ENCODE assay signal across 33 cellular contexts in the genomic region with DNA sequence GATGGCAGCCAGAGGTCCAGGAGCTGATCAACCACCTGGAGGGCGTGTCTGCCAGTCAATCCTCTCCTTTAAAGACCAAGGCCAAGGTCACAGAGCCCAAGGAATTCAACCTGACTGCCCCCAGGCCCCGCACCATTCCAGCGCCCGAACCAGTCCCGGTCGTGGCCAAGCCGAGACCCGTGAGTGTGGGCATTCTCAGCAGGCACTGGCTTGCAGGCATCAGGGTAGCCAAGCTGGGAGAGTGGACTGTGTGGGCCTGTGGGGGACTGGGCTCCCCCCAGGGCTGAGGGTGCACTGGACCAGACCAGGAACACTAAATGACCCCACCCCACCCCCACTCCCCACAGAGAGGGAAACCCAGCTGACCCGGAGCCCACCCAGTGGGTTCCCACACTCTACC. TPM values are rescaled to one million over a fixed set of nuclear protein-coding genes. Genes with fewer than 3 reads are reported as not detected.
"Had no signal": no experiment of that assay in that cellular context is flagged by ENCODE, and none has a peak within 500 bp of the region (broad histone marks: within the 10 kb centered on the region; RNA-seq: fewer than 3 reads in every experiment).

No MANE protein-coding gene starts in this region.

- H3K27ac Mint-ChIP-seq: naive thymus-derived CD4-positive, alpha-beta T cell; natural killer cell; nephron; neural progenitor cell; progenitor cell of endocrine pancreas; stimulated activated naive B cell treated with anti-CD40 and anti-IgM and Interleukin-4, amounts not matched to agents 10 μg/mL and 1 μg/mL and 100 μg/mL, for 72 hours; stimulated activated naive CD8-positive, alpha-beta T cell treated with anti-CD3 and anti-CD28 coated beads, Interleukin-15, Interleukin-2, amounts not matched to agents 100 ng/mL and 50 ng/mL, for 24 hours had no signal

- H3K36me3 Mint-ChIP-seq: naive thymus-derived CD4-positive, alpha-beta T cell; natural killer cell; neural progenitor cell; stimulated activated effector memory CD8-positive, alpha-beta T cell treated with anti-CD3 and anti-CD28 coated beads, Interleukin-12 subunit alpha, Interleukin-12 subunit beta, amount 100 ng/mL, for 72 hours; stimulated activated naive B cell treated with anti-CD40 and anti-IgM and Interleukin-4, amounts not matched to agents 10 μg/mL and 1 μg/mL and 100 μg/mL, for 72 hours had no signal

- H3K9me3 Mint-ChIP-seq: naive thymus-derived CD4-positive, alpha-beta T cell; natural killer cell; nephron; neural progenitor cell; stimulated activated effector memory CD8-positive, alpha-beta T cell treated with anti-CD3 and anti-CD28 coated beads, Interleukin-12 subunit alpha, Interleukin-12 subunit beta, amount 100 ng/mL, for 72 hours; stimulated activated naive B cell treated with anti-CD40 and anti-IgM and Interleukin-4, amounts not matched to agents 10 μg/mL and 1 μg/mL and 100 μg/mL, for 72 hours; stimulated activated naive CD8-positive, alpha-beta T cell treated with anti-CD3 and anti-CD28 coated beads, Interleukin-15, Interleukin-2, amounts not matched to agents 100 ng/mL and 50 ng/mL, for 24 hours had no signal

- H2AFZ ChIP-seq: neural progenitor cell, parathyroid adenoma had no signal

- H3K4me3 Mint-ChIP-seq: naive thymus-derived CD4-positive, alpha-beta T cell; natural killer cell; nephron; neural progenitor cell; stimulated activated effector memory CD8-positive, alpha-beta T cell treated with anti-CD3 and anti-CD28 coated beads, Interleukin-12 subunit alpha, Interleukin-12 subunit beta, amount 100 ng/mL, for 72 hours; stimulated activated naive B cell treated with anti-CD40 and anti-IgM and Interleukin-4, amounts not matched to agents 10 μg/mL and 1 μg/mL and 100 μg/mL, for 72 hours; stimulated activated naive CD8-positive, alpha-beta T cell treated with anti-CD3 and anti-CD28 coated beads, Interleukin-15, Interleukin-2, amounts not matched to agents 100 ng/mL and 50 ng/mL, for 24 hours had no signal

- H3K9me3 ChIP-seq: neutrophil, ovary, psoas muscle, right lobe of liver, sigmoid colon, stomach, suprapubic skin, testis, tibial artery, transverse colon, upper lobe of left lung, uterus had no signal

- H3K27me3 Mint-ChIP-seq: naive thymus-derived CD4-positive, alpha-beta T cell; progenitor cell of endocrine pancreas; stimulated activated naive CD8-positive, alpha-beta T cell treated with anti-CD3 and anti-CD28 coated beads, Interleukin-15, Interleukin-2, amounts not matched to agents 100 ng/mL and 50 ng/mL, for 24 hours had no signal

- H3K36me3 ChIP-seq: neural progenitor cell, neutrophil, ovary, right lobe of liver, sigmoid colon, stomach, suprapubic skin, tibial artery, transverse colon, upper lobe of left lung, uterus had no signal

- H3K27me3 ChIP-seq: neural progenitor cell, neutrophil, ovary, right lobe of liver, suprapubic skin, testis, transverse colon, upper lobe of left lung, uterus had no signal

- H3K4me1 Mint-ChIP-seq: nephron, neural progenitor cell had no signal

- FAIRE-seq: small intestine had no signal

- H3K9ac ChIP-seq: neural progenitor cell, parathyroid adenoma had no signal

- H3K4me3 ChIP-seq: neural progenitor cell, ovary, psoas muscle, right lobe of liver, sigmoid colon, stomach, suprapubic skin, testis, tibial artery, transverse colon, upper lobe of left lung, uterus had no signal

- H3K27ac ChIP-seq: neural progenitor cell, neutrophil, ovary, parathyroid adenoma, psoas muscle, right lobe of liver, sigmoid colon, stomach, suprapubic skin, testis, tibial artery, transverse colon, upper lobe of left lung, uterus had no signal

- H3K4me2 ChIP-seq: neural progenitor cell had no signal

- DNase-seq: naive thymus-derived CD4-positive, alpha-beta T cell; natural killer cell; nucleus accumbens; ovary; sigmoid colon; small intestine; stimulated activated CD4-positive, alpha-beta T cell treated with anti-CD3 and anti-CD28 coated beads, Interleukin-15, amount 100 ng/mL, for 24 hours; stimulated activated CD4-positive, alpha-beta T cell treated with anti-CD3 and anti-CD28 coated beads, Interleukin-2, amount 100 ng/mL, for 24 hours; stimulated activated CD4-positive, alpha-beta T cell treated with anti-CD3 and anti-CD28 coated beads, Interleukin-2, amount 100 ng/mL, for 48 hours; stimulated activated CD4-positive, alpha-beta T cell treated with anti-CD3 and anti-CD28 coated beads, Interleukin-4, amount 100 ng/mL, for 24 hours; stimulated activated naive B cell treated with anti-CD40 and anti-IgM and Interleukin-4, amounts not matched to agents 10 μg/mL and 1 μg/mL and 100 μg/mL, for 72 hours; stimulated activated naive CD4-positive, alpha-beta T cell treated with Interleukin-2 at 50 U/mL for 16 hours; stomach; testis; transverse colon; uterus had no signal

- H3K4me1 ChIP-seq: neural progenitor cell, parathyroid adenoma, psoas muscle, right lobe of liver, sigmoid colon, suprapubic skin, testis, tibial artery, transverse colon, upper lobe of left lung, uterus had no signal

RNA-seq across cellular contexts. Expression of a gene that starts 26.4 kb away (rescaled TPM):
- total RNA-seq: natural killer cell, progenitor cell of endocrine pancreas, psoas muscle, right cardiac atrium, sigmoid colon, skeletal muscle tissue, subcutaneous adipose tissue, suprapubic skin, urinary bladder had no signal
- polyA plus RNA-seq: naive thymus-derived CD4-positive, alpha-beta T cell; neural cell; right cardiac atrium had no signal
